In genomic region chr4:37812713-37813112, GRCh38 we compare ENCODE assay signal across 17 cellular contexts. TPM values are rescaled to one million over a fixed set of nuclear protein-coding genes. Genes with fewer than 3 reads are reported as not detected.
DNase-seq lines count a peak whose midpoint lies in the region; TF ChIP-seq lines count a peak whose summit lies in the region.
"Had no signal": no experiment of that assay in that cellular context is flagged by ENCODE, and none has a peak within 500 bp of the region (broad histone marks: within the 10 kb centered on the region; RNA-seq: fewer than 3 reads in every experiment).

No MANE protein-coding gene starts in this region.

- H3K27ac ChIP-seq in GM23248 = no peak overlapping the region
- H3K27ac ChIP-seq in SJSA1 = peak overlapping the region; percentile 54
- H3K27ac ChIP-seq in right atrium auricular region = no peak overlapping the region
- H3K27ac ChIP-seq: gastrocnemius medialis, right lobe of liver had no signal

- H3K9me3 ChIP-seq in GM23248 (ENCODE audit: low read depth) = no peaks in the 10 kb centered on the region
- no peaks in the 10 kb centered on the region for H3K9me3 ChIP-seq in SJSA1 (replicated peaks)
- H3K9me3 ChIP-seq in right atrium auricular region = no peaks in the 10 kb centered on the region
- H3K9me3 ChIP-seq: gastrocnemius medialis, right lobe of liver had no signal

- no peaks in the 10 kb centered on the region for H3K79me2 ChIP-seq in GM23248 (ENCODE audit: insufficient read depth)

- TF ChIP-seq CTCF in fibroblast of mammary gland (conservative IDR thresholded peaks at IDR 0.05; ENCODE audit: control insufficient read depth, insufficient read depth, low read depth, low read length) = no peak
- TF ChIP-seq CTCF in type B pancreatic cell (conservative IDR thresholded peaks at IDR 0.05) = no peak
- TF ChIP-seq CTCF in right atrium auricular region (IDR thresholded peaks at IDR 0.05) = no peak

- no peak overlapping the region for H3K4me3 Mint-ChIP-seq in type B pancreatic cell
- H3K4me3 Mint-ChIP-seq: activated CD4-positive, alpha-beta memory T cell treated with anti-CD3 and anti-CD28 coated beads for 36 hours; naive B cell; T-helper 2 cell treated with Interferon-gamma antibody and Interleukin-4, amounts not matched to agents 5 μg/mL and 100 μg/mL, for 36 hours had no signal

- peak; percentile 56 for DNase-seq in GM23248
- peak in 1 of 2 experiments; percentile 19 for DNase-seq in SJSA1 (ENCODE audit: low read depth in 1 of 2, low spot score in 2 of 2)
- DNase-seq in fibroblast of mammary gland (ENCODE audit: low read depth) = peak; percentile 60
- DNase-seq in type B pancreatic cell (ENCODE audit: extremely low spot score, unreplicated experiment) = no peak
- DNase-seq in LoVo (ENCODE audit: low spot score) = no peak
- no peak for DNase-seq in right atrium auricular region (ENCODE audit: low spot score)
- DNase-seq in NCI-H510A treated with DMSO at 0.1 percent for 48 hours (lab: John Stamatoyannopoulos, UW) = no peak
- DNase-seq: activated CD4-positive, alpha-beta memory T cell treated with anti-CD3 and anti-CD28 coated beads for 36 hours; activated naive CD4-positive, alpha-beta T cell treated with Interleukin-2 at 50 U/mL for 16 hours; gastrocnemius medialis; islet precursor cell; naive B cell; NCI-H345; OCI-M1; right lobe of liver; substantia nigra had no signal

- H3K9me3 Mint-ChIP-seq in type B pancreatic cell = peaks cover 11% of the 10 kb centered on the region
- H3K9me3 Mint-ChIP-seq: activated CD4-positive, alpha-beta memory T cell treated with anti-CD3 and anti-CD28 coated beads for 36 hours had no signal

- no peaks in the 10 kb centered on the region for H3K27me3 Mint-ChIP-seq in type B pancreatic cell
- H3K27me3 Mint-ChIP-seq: activated CD4-positive, alpha-beta memory T cell treated with anti-CD3 and anti-CD28 coated beads for 36 hours; naive B cell had no signal

- H3K27ac Mint-ChIP-seq in type B pancreatic cell = peak overlapping the region; percentile 44
- H3K27ac Mint-ChIP-seq: activated CD4-positive, alpha-beta memory T cell treated with anti-CD3 and anti-CD28 coated beads for 36 hours; naive B cell; T-helper 2 cell treated with Interferon-gamma antibody and Interleukin-4, amounts not matched to agents 5 μg/mL and 100 μg/mL, for 36 hours had no signal

- H3K4me2 ChIP-seq in GM23248 (ENCODE audit: unreplicated experiment) = no peak overlapping the region

- H3K36me3 ChIP-seq in GM23248 (ENCODE audit: low read depth) = no peaks in the 10 kb centered on the region
- H3K36me3 ChIP-seq in SJSA1 = no peaks in the 10 kb centered on the region
- H3K36me3 ChIP-seq in right atrium auricular region = no peaks in the 10 kb centered on the region
- H3K36me3 ChIP-seq: gastrocnemius medialis, right lobe of liver had no signal

- H3K4me1 ChIP-seq in GM23248 (ENCODE audit: insufficient read depth) (peaks cover 8% of the 10 kb centered on the region), SJSA1 (replicated peaks) (peaks cover 9% of the 10 kb centered on the region), right atrium auricular region (peaks cover 0 to 3% of the 10 kb centered on the region in 2 donors)
- H3K4me1 ChIP-seq: gastrocnemius medialis had no signal

- 91 to 92% methylated on average over 1 of the region's 1 CpG for WGBS in GM23248 (ENCODE audit: low coverage in 1 of 2, low lambda C conversion rate in 2 of 2, missing lambda C conversion rate in 2 of 2), 2 experiments

- no peak overlapping the region for H3K4me3 ChIP-seq in GM23248
- no peak overlapping the region for H3K4me3 ChIP-seq in SJSA1
- H3K4me3 ChIP-seq in fibroblast of mammary gland (ENCODE audit: control insufficient read depth, low read depth, low read length) = no peak overlapping the region
- H3K4me3 ChIP-seq in right atrium auricular region = no peak overlapping the region
- H3K4me3 ChIP-seq: gastrocnemius medialis, right lobe of liver had no signal

- no peaks in the 10 kb centered on the region for H3K36me3 Mint-ChIP-seq in type B pancreatic cell
- H3K36me3 Mint-ChIP-seq: activated CD4-positive, alpha-beta memory T cell treated with anti-CD3 and anti-CD28 coated beads for 36 hours; naive B cell had no signal

- no peaks in the 10 kb centered on the region for H3K9me2 ChIP-seq in GM23248 (ENCODE audit: insufficient read depth)

- no peaks in the 10 kb centered on the region for H3F3A ChIP-seq in GM23248 (ENCODE audit: insufficient read depth)

- in situ Hi-C loops in GM23248 (cut with MboI) = no loop called here

- H3K27me3 ChIP-seq in GM23248 (replicated peaks; ENCODE audit: insufficient read depth) = no peaks in the 10 kb centered on the region
- H3K27me3 ChIP-seq in SJSA1 (replicated peaks) = no peaks in the 10 kb centered on the region
- no peaks in the 10 kb centered on the region for H3K27me3 ChIP-seq in right atrium auricular region
- H3K27me3 ChIP-seq: gastrocnemius medialis, right lobe of liver had no signal

- H3K4me1 Mint-ChIP-seq in type B pancreatic cell (ENCODE audit: unreplicated experiment) = no peaks in the 10 kb centered on the region

- no peaks in the 10 kb centered on the region for H4K20me1 ChIP-seq in GM23248 (ENCODE audit: insufficient read depth)

- no peak overlapping the region for H2AFZ ChIP-seq in GM23248

- no peak overlapping the region for H3K9ac ChIP-seq in GM23248

RNA-seq across cellular contexts. Expression of gene PGM2, which starts 13.8 kb away (rescaled TPM):
- 17.9 and 20.9 TPM in 2 replicates for total RNA-seq in GM23248 (2014; rRNA removed; shearing (Covaris generic))
- 11.2 and 12.5 TPM in 2 replicates for polyA plus RNA-seq in GM23248 (2016; fragmentation: Nextera tagmentation; extraction: Ambion mirVana)
- 14.8 and 20.9 TPM in 2 replicates for total RNA-seq in SJSA1 (2014; rRNA removed; shearing (Covaris generic))
- 37.6 and 51.4 TPM in 2 replicates for total RNA-seq in type B pancreatic cell (ENCODE audit: low replicate concordance)
- total RNA-seq in right atrium auricular region = 10 to 100 TPM; 10.7 to 11.7 TPM

Comparison
In these comparisons a context has a peak if more than half of its experiments do, and no peak if none do; other contexts are left out.
1. DNase-seq: peak in GM23248 (single experiment) and fibroblast of mammary gland (single experiment); none in type B pancreatic cell (single experiment), LoVo (single experiment), right atrium auricular region (single experiment) and NCI-H510A treated with DMSO at 0.1 percent for 48 hours (single experiment).